ENCODE assay signal across 34 cellular contexts in genomic region chr1:192010406-192010805, GRCh38.
DNase-seq lines count a peak whose midpoint lies in the region; TF ChIP-seq lines count a peak whose summit lies in the region.
"Had no signal": no experiment of that assay in that cellular context is flagged by ENCODE, and none has a peak within 500 bp of the region (broad histone marks: within the 10 kb centered on the region; RNA-seq: fewer than 3 reads in every experiment).

No MANE protein-coding gene starts in this region.

- H3K23ac ChIP-seq in mesenchymal stem cell (ENCODE audit: low read length in 2 of 2) = no peak overlapping the region

- no peaks in the 10 kb centered on the region for H4K20me1 ChIP-seq in neural progenitor cell (ENCODE audit: low read depth)
- H4K20me1 ChIP-seq: BLaER1 had no signal

- POLR2A ChIA-PET in AG04449 (lab: Yijun Ruan, JAX) = no interaction called here
- POLR2A ChIA-PET in activated CD4-positive, alpha-beta memory T cell treated with anti-CD3 and anti-CD28 coated beads for 36 hours (lab: Charles Lee) = no interaction called here

- H3K18ac ChIP-seq in mesenchymal stem cell (ENCODE audit: low read depth in 1 of 2, low read length in 2 of 2) = no peak overlapping the region

- H3F3A ChIP-seq in neural progenitor cell (ENCODE audit: low read depth) = no peaks in the 10 kb centered on the region

- no peaks in the 10 kb centered on the region for H3K79me1 ChIP-seq in mesenchymal stem cell (replicated peaks; ENCODE audit: low read length, poor library complexity, severe bottlenecking)

- H2BK5ac ChIP-seq in mesenchymal stem cell (ENCODE audit: low read depth, low read length, poor library complexity, severe bottlenecking) = no peak overlapping the region

- DNase-seq in AG04449 (ENCODE audit: low read depth, low spot score) = peak; percentile 33
- DNase-seq in LHCN-M2 (ENCODE audit: low read depth) = peak; percentile 53
- DNase-seq in astrocyte of the spinal cord (ENCODE audit: low read depth, low spot score) = peak; percentile 40
- DNase-seq in mesenchymal stem cell = peak; percentile 56
- DNase-seq in activated CD4-positive, alpha-beta memory T cell treated with anti-CD3 and anti-CD28 coated beads for 36 hours = no peak
- DNase-seq in SKM-1 treated with dmso at 0.1 percent for 144 hours (lab: John Stamatoyannopoulos, UW; ENCODE audit: unreplicated experiment) = no peak
- DNase-seq in HFFc6 = no peak
- DNase-seq in neural progenitor cell (ENCODE audit: low spot score) = no peak
- DNase-seq: activated CD4-positive, alpha-beta T cell treated with anti-CD3 and anti-CD28 coated beads, Interleukin-2, amount 10 ng/mL, durations not matched to agents 7 days and 5 days; activated CD8-positive, alpha-beta memory T cell treated with anti-CD3 and anti-CD28 coated beads, Interleukin-2, amount 10 ng/mL, durations not matched to agents 7 days and 5 days; activated naive CD4-positive, alpha-beta T cell treated with anti-CD3 and anti-CD28 coated beads for 36 hours; activated T-cell treated with anti-CD3 and anti-CD28 coated beads, Interleukin-2, amount 50 U/mL, for 48 hours; dermis blood vessel endothelial cell; DMS53; esophagus squamous epithelium; glutamatergic neuron; H9; islet precursor cell; left ventricle myocardium superior; naive B cell; NCI-H1436; NCI-H2107; occipital lobe; PC-9; Right ventricle myocardium superior; stimulated activated CD4-positive, alpha-beta T cell treated with anti-CD3 and anti-CD28 coated beads, Interleukin-1b, Interleukin-23, amount 100 ng/mL, for 48 hours; stimulated activated CD8-positive, alpha-beta memory T cell treated with anti-CD3 and anti-CD28 coated beads, Interleukin-4, amount 100 ng/mL, for 48 hours; stimulated activated naive CD8-positive, alpha-beta T cell treated with anti-CD3 and anti-CD28 coated beads, Interleukin-15, amount 100 ng/mL, for 72 hours; T-helper 9 cell; thyroid gland had no signal

- H3K4me3 ChIP-seq in AG04449 (ENCODE audit: low read depth, low read length) = no peak overlapping the region
- H3K4me3 ChIP-seq in astrocyte of the spinal cord (ENCODE audit: low read depth, low read length) = no peak overlapping the region
- H3K4me3 ChIP-seq in mesenchymal stem cell (ENCODE audit: insufficient read depth in 1 of 2, low read depth in 1 of 2, low read length in 2 of 2) = no peak overlapping the region
- no peak overlapping the region for H3K4me3 ChIP-seq in neural progenitor cell
- H3K4me3 ChIP-seq: A549, BLaER1, esophagus squamous epithelium, PC-9, skin epidermis, thyroid gland had no signal

- in situ Hi-C loops in astrocyte of the spinal cord (cut with HindIII; ENCODE audit: low sequenced_read_pairs) = no loop called here

- no peaks in the 10 kb centered on the region for H3K36me3 Mint-ChIP-seq in activated CD4-positive, alpha-beta memory T cell treated with anti-CD3 and anti-CD28 coated beads for 36 hours
- H3K36me3 Mint-ChIP-seq in HFFc6 (ENCODE audit: low read depth) = no peaks in the 10 kb centered on the region
- H3K36me3 Mint-ChIP-seq in neural progenitor cell = no peaks in the 10 kb centered on the region
- H3K36me3 Mint-ChIP-seq: activated CD8-positive, alpha-beta memory T cell treated with anti-CD3 and anti-CD28 coated beads, Interleukin-2, amount 10 ng/mL, durations not matched to agents 7 days and 5 days; naive B cell; WTC11 had no signal

- no CpG with 5 or more reads among the region's 1 CpG for WGBS in mesenchymal stem cell

- H2AFZ ChIP-seq in mesenchymal stem cell (ENCODE audit: low read depth, low read length) = no peak overlapping the region
- H2AFZ ChIP-seq in neural progenitor cell (replicated peaks) = no peak overlapping the region
- H2AFZ ChIP-seq: PC-9 had no signal

- CTCF ChIA-PET in AG04449 (lab: Yijun Ruan, JAX) = interaction anchor here (1.0 kb wide), 1 partner anchor 17 kb away, joined by 4 read pairs; no protein-coding TSS in a partner anchor
- CTCF ChIA-PET in activated CD4-positive, alpha-beta memory T cell treated with anti-CD3 and anti-CD28 coated beads for 36 hours (lab: Charles Lee) = no interaction called here

- H3K4ac ChIP-seq in mesenchymal stem cell (ENCODE audit: low read depth in 1 of 2, low read length in 2 of 2) = no peak overlapping the region

- no peak overlapping the region for H3K27ac Mint-ChIP-seq in activated CD4-positive, alpha-beta memory T cell treated with anti-CD3 and anti-CD28 coated beads for 36 hours
- H3K27ac Mint-ChIP-seq in HFFc6 = no peak overlapping the region
- no peak overlapping the region for H3K27ac Mint-ChIP-seq in neural progenitor cell
- H3K27ac Mint-ChIP-seq: activated CD4-positive, alpha-beta T cell treated with anti-CD3 and anti-CD28 coated beads, Interleukin-2, amount 10 ng/mL, durations not matched to agents 7 days and 5 days; activated CD8-positive, alpha-beta memory T cell treated with anti-CD3 and anti-CD28 coated beads, Interleukin-2, amount 10 ng/mL, durations not matched to agents 7 days and 5 days; activated naive CD4-positive, alpha-beta T cell treated with anti-CD3 and anti-CD28 coated beads for 36 hours; H9; naive B cell; stimulated activated naive CD8-positive, alpha-beta T cell treated with anti-CD3 and anti-CD28 coated beads, Interleukin-15, amount 100 ng/mL, for 72 hours; WTC11 had no signal

- H3K4me2 ChIP-seq in mesenchymal stem cell (ENCODE audit: low read length, poor library complexity, severe bottlenecking) (no peak overlapping the region), neural progenitor cell (no peak overlapping the region)
- H3K4me2 ChIP-seq: A549, BLaER1, PC-9 had no signal

- no peak overlapping the region for H3K14ac ChIP-seq in mesenchymal stem cell (ENCODE audit: low read length in 2 of 2)

- H2BK12ac ChIP-seq in mesenchymal stem cell (ENCODE audit: low read length in 2 of 2) = no peak overlapping the region

- no peak overlapping the region for H2BK15ac ChIP-seq in mesenchymal stem cell (ENCODE audit: low read depth, poor library complexity, severe bottlenecking)

- H3K9me3 ChIP-seq in mesenchymal stem cell (ENCODE audit: control insufficient read depth, low read length) = no peaks in the 10 kb centered on the region
- no peaks in the 10 kb centered on the region for H3K9me3 ChIP-seq in neural progenitor cell (ENCODE audit: low read depth)
- H3K9me3 ChIP-seq: A549, BLaER1, esophagus squamous epithelium, thyroid gland had no signal

- H3K9ac ChIP-seq in mesenchymal stem cell (ENCODE audit: low read length) (no peak overlapping the region), neural progenitor cell (no peak overlapping the region)
- H3K9ac ChIP-seq: BLaER1 had no signal

- H3K4me3 Mint-ChIP-seq in activated CD4-positive, alpha-beta memory T cell treated with anti-CD3 and anti-CD28 coated beads for 36 hours = no peak overlapping the region
- no peak overlapping the region for H3K4me3 Mint-ChIP-seq in HFFc6
- H3K4me3 Mint-ChIP-seq in neural progenitor cell = no peak overlapping the region
- H3K4me3 Mint-ChIP-seq: activated CD4-positive, alpha-beta T cell treated with anti-CD3 and anti-CD28 coated beads, Interleukin-2, amount 10 ng/mL, durations not matched to agents 7 days and 5 days; activated CD8-positive, alpha-beta memory T cell treated with anti-CD3 and anti-CD28 coated beads, Interleukin-2, amount 10 ng/mL, durations not matched to agents 7 days and 5 days; activated naive CD4-positive, alpha-beta T cell treated with anti-CD3 and anti-CD28 coated beads for 36 hours; H9; naive B cell; stimulated activated naive CD8-positive, alpha-beta T cell treated with anti-CD3 and anti-CD28 coated beads, Interleukin-15, amount 100 ng/mL, for 72 hours; WTC11 had no signal

- no peaks in the 10 kb centered on the region for H3K4me1 Mint-ChIP-seq in activated CD4-positive, alpha-beta memory T cell treated with anti-CD3 and anti-CD28 coated beads for 36 hours (ENCODE audit: low read depth)
- H3K4me1 Mint-ChIP-seq in HFFc6 (ENCODE audit: low read depth) (no peaks in the 10 kb centered on the region), neural progenitor cell (no peaks in the 10 kb centered on the region)
- H3K4me1 Mint-ChIP-seq: activated CD4-positive, alpha-beta T cell treated with anti-CD3 and anti-CD28 coated beads, Interleukin-2, amount 10 ng/mL, durations not matched to agents 7 days and 5 days; activated CD8-positive, alpha-beta memory T cell treated with anti-CD3 and anti-CD28 coated beads, Interleukin-2, amount 10 ng/mL, durations not matched to agents 7 days and 5 days; H9; naive B cell; stimulated activated naive CD8-positive, alpha-beta T cell treated with anti-CD3 and anti-CD28 coated beads, Interleukin-15, amount 100 ng/mL, for 72 hours; WTC11 had no signal

- H4K8ac ChIP-seq in mesenchymal stem cell (ENCODE audit: low read length) = no peak overlapping the region

- H2BK120ac ChIP-seq in mesenchymal stem cell (ENCODE audit: low read depth, low read length) = no peak overlapping the region

- H3K27ac ChIP-seq in mesenchymal stem cell (ENCODE audit: low read length, poor library complexity, severe bottlenecking) = no peak overlapping the region
- no peak overlapping the region for H3K27ac ChIP-seq in neural progenitor cell
- H3K27ac ChIP-seq: A549, BLaER1, esophagus squamous epithelium, PC-9, skin epidermis, thyroid gland had no signal

- H3K36me3 ChIP-seq in mesenchymal stem cell (ENCODE audit: control insufficient read depth in 1 of 2, insufficient read depth in 2 of 2, low read depth in 1 of 2, low read length in 2 of 2) (no peaks in the 10 kb centered on the region), neural progenitor cell (no peaks in the 10 kb centered on the region)
- H3K36me3 ChIP-seq: BLaER1, esophagus squamous epithelium, thyroid gland had no signal

- TF ChIP-seq CTCF in AG04449 (IDR thresholded peaks at IDR 0.05; ENCODE audit: insufficient read depth, low read length, missing control alignments) (no peak), astrocyte of the spinal cord (IDR thresholded peaks at IDR 0.05; ENCODE audit: low read depth, low read length) (no peak), HFFc6 (IDR thresholded peaks at IDR 0.05) (no peak), neural progenitor cell (IDR thresholded peaks at IDR 0.05) (no peak)

- intact Hi-C loops in activated CD4-positive, alpha-beta memory T cell treated with anti-CD3 and anti-CD28 coated beads for 36 hours (cut with micrococcal nuclease) = no loop called here

- H2AK5ac ChIP-seq in mesenchymal stem cell (ENCODE audit: low read length, severe bottlenecking) = no peak overlapping the region

- no peaks in the 10 kb centered on the region for H3K79me2 ChIP-seq in neural progenitor cell (ENCODE audit: low read depth)

- no peaks in the 10 kb centered on the region for H3K27me3 ChIP-seq in mesenchymal stem cell (ENCODE audit: control insufficient read depth in 1 of 2, insufficient read depth in 1 of 2, low read length in 2 of 2)
- no peaks in the 10 kb centered on the region for H3K27me3 ChIP-seq in neural progenitor cell
- H3K27me3 ChIP-seq: BLaER1, esophagus squamous epithelium, thyroid gland had no signal

- no peaks in the 10 kb centered on the region for H3K27me3 Mint-ChIP-seq in activated CD4-positive, alpha-beta memory T cell treated with anti-CD3 and anti-CD28 coated beads for 36 hours
- H3K27me3 Mint-ChIP-seq in HFFc6 (ENCODE audit: insufficient read depth) (peaks cover 2% of the 10 kb centered on the region; the same call in 1 of the 2 replicates), neural progenitor cell (ENCODE audit: insufficient read depth, low read depth) (no peaks in the 10 kb centered on the region)
- H3K27me3 Mint-ChIP-seq: activated CD4-positive, alpha-beta T cell treated with anti-CD3 and anti-CD28 coated beads, Interleukin-2, amount 10 ng/mL, durations not matched to agents 7 days and 5 days; activated CD8-positive, alpha-beta memory T cell treated with anti-CD3 and anti-CD28 coated beads, Interleukin-2, amount 10 ng/mL, durations not matched to agents 7 days and 5 days; naive B cell; stimulated activated naive CD8-positive, alpha-beta T cell treated with anti-CD3 and anti-CD28 coated beads, Interleukin-15, amount 100 ng/mL, for 72 hours had no signal

- H4K91ac ChIP-seq in mesenchymal stem cell (ENCODE audit: low read length) = no peak overlapping the region

- no peaks in the 10 kb centered on the region for H3K9me3 Mint-ChIP-seq in activated CD4-positive, alpha-beta memory T cell treated with anti-CD3 and anti-CD28 coated beads for 36 hours
- peaks cover 4% of the 10 kb centered on the region; the same call in 1 of the 2 replicates for H3K9me3 Mint-ChIP-seq in HFFc6
- H3K9me3 Mint-ChIP-seq in neural progenitor cell = no peaks in the 10 kb centered on the region
- H3K9me3 Mint-ChIP-seq: activated CD4-positive, alpha-beta T cell treated with anti-CD3 and anti-CD28 coated beads, Interleukin-2, amount 10 ng/mL, durations not matched to agents 7 days and 5 days; H9; stimulated activated naive CD8-positive, alpha-beta T cell treated with anti-CD3 and anti-CD28 coated beads, Interleukin-15, amount 100 ng/mL, for 72 hours; WTC11 had no signal

- H3K4me1 ChIP-seq in mesenchymal stem cell (ENCODE audit: control insufficient read depth, insufficient read depth, low read depth, low read length) = no peaks in the 10 kb centered on the region
- no peaks in the 10 kb centered on the region for H3K4me1 ChIP-seq in neural progenitor cell
- H3K4me1 ChIP-seq: A549, BLaER1, esophagus squamous epithelium, thyroid gland had no signal

Comparison
In these comparisons a context has a peak if more than half of its experiments do, and no peak if none do; other contexts are left out.
1. DNase-seq: peak in AG04449 (single experiment), LHCN-M2 (single experiment), astrocyte of the spinal cord (single experiment) and mesenchymal stem cell (single experiment); none in activated CD4-positive, alpha-beta memory T cell treated with anti-CD3 and anti-CD28 coated beads for 36 hours (single experiment), SKM-1 treated with dmso at 0.1 percent for 144 hours (single experiment), HFFc6 (single experiment) and neural progenitor cell (single experiment).